2 cellular contexts compared by ENCODE assay signal in the genomic region with DNA sequence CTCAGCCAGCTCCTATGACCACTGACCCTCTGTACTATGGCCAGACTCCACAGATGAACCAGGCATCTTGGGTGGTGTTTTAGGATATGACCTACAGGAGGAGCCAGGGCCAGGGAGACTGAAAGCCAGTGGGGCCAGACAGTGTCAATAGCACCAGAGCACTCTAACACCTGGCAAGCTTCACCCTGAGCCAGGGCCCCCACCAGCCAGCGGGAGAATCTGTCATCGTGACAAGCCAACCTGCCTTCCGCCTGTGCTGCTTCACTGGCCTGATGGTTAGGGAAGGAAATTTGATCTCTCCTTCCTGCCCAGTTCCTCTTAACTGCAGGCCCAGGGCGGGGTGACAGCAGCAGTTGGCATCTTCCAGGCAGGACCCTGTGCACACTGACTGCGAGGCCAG.
TF ChIP-seq lines count a peak whose summit lies in the region.

No MANE protein-coding gene starts in this region.

TF ChIP-seq in HEK293, 187 proteins besides CTCF, POLR2A, EP300 and RAD21:
- TF ChIP-seq, protein P1, sequence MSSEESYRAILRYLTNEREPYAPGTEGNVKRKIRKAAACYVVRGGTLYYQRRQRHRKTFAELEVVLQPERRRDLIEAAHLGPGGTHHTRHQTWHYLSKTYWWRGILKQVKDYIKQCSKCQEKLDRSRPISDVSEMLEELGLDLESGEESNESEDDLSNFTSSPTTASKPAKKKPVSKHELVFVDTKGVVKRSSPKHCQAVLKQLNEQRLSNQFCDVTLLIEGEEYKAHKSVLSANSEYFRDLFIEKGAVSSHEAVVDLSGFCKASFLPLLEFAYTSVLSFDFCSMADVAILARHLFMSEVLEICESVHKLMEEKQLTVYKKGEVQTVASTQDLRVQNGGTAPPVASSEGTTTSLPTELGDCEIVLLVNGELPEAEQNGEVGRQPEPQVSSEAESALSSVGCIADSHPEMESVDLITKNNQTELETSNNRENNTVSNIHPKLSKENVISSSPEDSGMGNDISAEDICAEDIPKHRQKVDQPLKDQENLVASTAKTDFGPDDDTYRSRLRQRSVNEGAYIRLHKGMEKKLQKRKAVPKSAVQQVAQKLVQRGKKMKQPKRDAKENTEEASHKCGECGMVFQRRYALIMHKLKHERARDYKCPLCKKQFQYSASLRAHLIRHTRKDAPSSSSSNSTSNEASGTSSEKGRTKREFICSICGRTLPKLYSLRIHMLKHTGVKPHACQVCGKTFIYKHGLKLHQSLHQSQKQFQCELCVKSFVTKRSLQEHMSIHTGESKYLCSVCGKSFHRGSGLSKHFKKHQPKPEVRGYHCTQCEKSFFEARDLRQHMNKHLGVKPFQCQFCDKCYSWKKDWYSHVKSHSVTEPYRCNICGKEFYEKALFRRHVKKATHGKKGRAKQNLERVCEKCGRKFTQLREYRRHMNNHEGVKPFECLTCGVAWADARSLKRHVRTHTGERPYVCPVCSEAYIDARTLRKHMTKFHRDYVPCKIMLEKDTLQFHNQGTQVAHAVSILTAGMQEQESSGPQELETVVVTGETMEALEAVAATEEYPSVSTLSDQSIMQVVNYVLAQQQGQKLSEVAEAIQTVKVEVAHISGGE (tag by site-specific recombination; conservative IDR thresholded peaks at IDR 0.05; ENCODE audit: low read depth), result no peak
- peak; percentile 92 for TF ChIP-seq ZBTB17 (tag by site-specific recombination; IDR thresholded peaks at IDR 0.05)

TF ChIP-seq in H1, 55 proteins besides CTCF, POLR2A, EP300 and RAD21:
- no peak for TF ChIP-seq SRF (IDR thresholded peaks at IDR 0.05; ENCODE audit: low read depth, low read length)
- no peak for TF ChIP-seq TBP (IDR thresholded peaks at IDR 0.05; ENCODE audit: low read depth, low read length)
- no peak for TF ChIP-seq MAFK (IDR thresholded peaks at IDR 0.05; ENCODE audit: low read depth, low read length)
